Comparison of ENCODE assay signal across 18 cellular contexts in genomic region chr2:69731147-69731546, GRCh38.
"Had no signal": no experiment of that assay in that cellular context is flagged by ENCODE, and none has a peak within 500 bp of the region (broad histone marks: within the 10 kb centered on the region; RNA-seq: fewer than 3 reads in every experiment).

No MANE protein-coding gene starts in this region.

- ATAC-seq: activated CD4-positive, CD25-positive, alpha-beta regulatory T cell treated with anti-CD3 and anti-CD28 coated beads, Interleukin-2, amount 50 U/mL, for 24 hours; left cardiac atrium; sciatic nerve had no signal

- H3K4me1 ChIP-seq: lower lobe of right lung, neural progenitor cell, stomach had no signal

- H3K36me3 Mint-ChIP-seq: activated naive CD8-positive, alpha-beta T cell treated with anti-CD3 and anti-CD28 coated beads, Interleukin-2, amount 10 ng/mL, durations not matched to agents 7 days and 5 days; brain; neural progenitor cell had no signal

- H3K9me3 Mint-ChIP-seq: activated naive CD8-positive, alpha-beta T cell treated with anti-CD3 and anti-CD28 coated beads, Interleukin-2, amount 10 ng/mL, durations not matched to agents 7 days and 5 days; activated T-helper 1 cell treated with anti-CD3 and anti-CD28 coated beads, Interleukin-12 subunit alpha, Interleukin-12 subunit beta, Interleukin-2, Interleukin-4 antibody, amounts not matched to agents 30 ng/mL and 10 ng/mL and 1 ng/mL, durations not matched to agents 14 hours and 24 hours and 36 hours; brain; central memory CD8-positive, alpha-beta T cell; neural progenitor cell had no signal

- H3K4me3 Mint-ChIP-seq: activated naive CD8-positive, alpha-beta T cell treated with anti-CD3 and anti-CD28 coated beads, Interleukin-2, amount 10 ng/mL, durations not matched to agents 7 days and 5 days; activated T-helper 1 cell treated with anti-CD3 and anti-CD28 coated beads, Interleukin-12 subunit alpha, Interleukin-12 subunit beta, Interleukin-2, Interleukin-4 antibody, amounts not matched to agents 30 ng/mL and 10 ng/mL and 1 ng/mL, durations not matched to agents 14 hours and 24 hours and 36 hours; brain; central memory CD8-positive, alpha-beta T cell; neural progenitor cell had no signal

- H3K27ac Mint-ChIP-seq: activated naive CD8-positive, alpha-beta T cell treated with anti-CD3 and anti-CD28 coated beads, Interleukin-2, amount 10 ng/mL, durations not matched to agents 7 days and 5 days; activated T-helper 1 cell treated with anti-CD3 and anti-CD28 coated beads, Interleukin-12 subunit alpha, Interleukin-12 subunit beta, Interleukin-2, Interleukin-4 antibody, amounts not matched to agents 30 ng/mL and 10 ng/mL and 1 ng/mL, durations not matched to agents 14 hours and 24 hours and 36 hours; neural progenitor cell had no signal

- H3K9ac ChIP-seq: neural progenitor cell had no signal

- H3K4me3 ChIP-seq: coronary artery, lower lobe of right lung, neural progenitor cell, spleen, stomach, thoracic aorta had no signal

- H3K27me3 Mint-ChIP-seq: central memory CD8-positive, alpha-beta T cell had no signal

- H3K27me3 ChIP-seq: neural progenitor cell, spleen, stomach had no signal

- H3K27ac ChIP-seq: coronary artery, lower lobe of right lung, neural progenitor cell, spleen, stomach, thoracic aorta had no signal

- H3K9me3 ChIP-seq: lower lobe of right lung, spleen, stomach, thoracic aorta had no signal

- H3K36me3 ChIP-seq: lower lobe of right lung, neural progenitor cell, spleen, stomach, thoracic aorta had no signal

- H2AFZ ChIP-seq: neural progenitor cell had no signal

- H3K4me2 ChIP-seq: neural progenitor cell had no signal

- H3K4me1 Mint-ChIP-seq: activated naive CD8-positive, alpha-beta T cell treated with anti-CD3 and anti-CD28 coated beads, Interleukin-2, amount 10 ng/mL, durations not matched to agents 7 days and 5 days; central memory CD8-positive, alpha-beta T cell; neural progenitor cell had no signal

- DNase-seq: activated naive CD8-positive, alpha-beta T cell treated with anti-CD3 and anti-CD28 coated beads, Interleukin-2, amount 10 ng/mL, durations not matched to agents 7 days and 5 days; effector CD4-positive, alpha-beta T cell; foreskin melanocyte; head of caudate nucleus; left cardiac atrium; lower lobe of right lung; midbrain; spleen; stomach; T-helper 9 cell had no signal
